7 cellular contexts compared by ENCODE assay signal in the genomic region with DNA sequence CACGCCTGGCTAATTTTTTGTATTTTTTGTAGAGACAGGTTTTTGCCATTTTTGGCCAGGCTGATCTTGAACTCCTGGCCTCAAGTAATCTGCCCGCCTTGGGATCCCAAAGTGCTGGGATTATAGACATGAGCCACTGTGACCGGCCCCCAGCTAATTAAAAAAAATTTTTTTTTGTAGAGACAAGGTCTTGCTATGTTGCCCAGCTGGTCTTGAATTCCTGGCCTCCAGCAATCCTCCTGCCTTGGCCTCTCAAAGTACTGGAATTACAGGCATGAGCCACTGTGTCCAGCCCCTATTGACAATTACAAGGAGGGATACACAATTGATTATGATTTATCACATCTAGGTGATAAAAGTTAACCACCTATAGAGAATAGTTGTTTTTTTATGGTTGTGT. TPM values are rescaled to one million over a fixed set of nuclear protein-coding genes. Genes with fewer than 3 reads are reported as not detected.
"Had no signal": no experiment of that assay in that cellular context is flagged by ENCODE, and none has a peak within 500 bp of the region (broad histone marks: within the 10 kb centered on the region; RNA-seq: fewer than 3 reads in every experiment).

No MANE protein-coding gene starts in this region.

- ATAC-seq: HepG2, K562 had no signal

- DNase-seq: IMR-90, KBM-7, KG1 had no signal

- H3K4me3 ChIP-seq: K562 had no signal

- H3K27ac ChIP-seq: HL-60 had no signal

RNA-seq across cellular contexts. Expression of a gene that starts 59.5 kb away (rescaled TPM):
- polyA plus RNA-seq: IgD-negative memory B cell, K562 had no signal
